In the genomic region with DNA sequence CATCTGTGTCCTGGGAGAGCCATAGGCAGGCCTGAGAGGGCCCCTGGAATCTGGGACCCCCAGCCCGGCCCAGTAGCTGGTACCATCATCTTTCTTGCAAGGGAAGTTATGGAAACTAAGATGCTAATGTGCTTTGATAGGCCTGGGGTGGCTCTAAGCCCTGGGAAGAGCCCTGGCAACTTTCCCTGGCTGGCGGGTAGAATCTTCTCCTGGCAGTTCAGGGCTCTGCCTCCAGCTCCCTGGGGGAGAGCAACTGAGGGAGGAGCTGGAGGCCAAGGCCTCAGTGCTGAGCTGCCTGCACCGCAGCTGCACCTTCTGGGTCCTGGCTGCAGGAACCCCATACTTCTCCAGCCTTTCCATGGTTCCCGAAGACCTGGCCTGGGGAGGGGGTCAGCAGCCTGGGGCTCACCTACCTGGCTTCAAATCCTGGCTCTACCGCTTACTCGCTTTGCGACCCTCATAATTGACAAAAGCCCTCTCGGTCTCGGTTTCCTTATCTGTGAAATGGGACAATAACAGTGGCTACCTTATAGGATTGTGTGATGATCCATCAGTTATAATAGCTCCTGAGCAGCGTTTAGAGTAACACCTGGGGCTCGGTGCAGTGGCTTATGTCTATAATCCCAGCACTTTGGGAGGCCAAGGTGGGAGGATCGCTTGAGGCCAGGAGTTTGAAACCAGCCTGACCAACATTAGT, we compare ENCODE assay signal across 12 cellular contexts.
DNase-seq lines count a peak whose midpoint lies in the region; ATAC-seq, FAIRE-seq and TF ChIP-seq lines count a peak whose summit lies in the region.
"Had no signal": no experiment of that assay in that cellular context is flagged by ENCODE, and none has a peak within 500 bp of the region (broad histone marks: within the 10 kb centered on the region; RNA-seq: fewer than 3 reads in every experiment).

No MANE protein-coding gene starts in this region.

- peaks cover 31% of the 10 kb centered on the region; the same call in 1 of the 2 replicates for H4K20me1 ChIP-seq in K562 (replicated peaks; ENCODE audit: control insufficient read depth, insufficient read depth, low read length)

- WGBS in K562 (ENCODE audit: insufficient coverage, low coverage, missing lambda C conversion rate) = 89% methylated on average over 12 of the region's 12 CpGs

- peaks cover 46% of the 10 kb centered on the region for H3K36me3 ChIP-seq in CD4-positive, CD25-positive, alpha-beta regulatory T cell (ENCODE audit: control insufficient read depth, insufficient read depth, low read length)
- H3K36me3 ChIP-seq in K562 (ENCODE audit: control insufficient read depth, insufficient read depth, low read length) (0 out of 3 replicates have a peak, but pooled peaks cover 8% of the 10 kb centered on the region), muscle layer of duodenum (ENCODE audit: control insufficient read depth in 1 of 2, insufficient read depth in 2 of 2, low read length in 2 of 2) (no peaks in the 10 kb centered on the region)

- H3K27me3 ChIP-seq in CD4-positive, CD25-positive, alpha-beta regulatory T cell (ENCODE audit: control insufficient read depth, insufficient read depth, low read length) = no peaks in the 10 kb centered on the region
- H3K27me3 ChIP-seq in K562 (ENCODE audit: control insufficient read depth in 2 of 2, insufficient read depth in 2 of 2, low read length in 2 of 2) (no peaks in the 10 kb centered on the region), muscle layer of duodenum (ENCODE audit: low read depth, low read length) (no peaks in the 10 kb centered on the region)

- H3K4me1 ChIP-seq in CD4-positive, CD25-positive, alpha-beta regulatory T cell (ENCODE audit: control insufficient read depth, insufficient read depth, low read length, poor library complexity, severe bottlenecking) = peaks cover 100% of the 10 kb centered on the region
- peaks cover 31 to 46% of the 10 kb centered on the region in 2 experiments for H3K4me1 ChIP-seq in K562 (replicated peaks in 1 of 2; ENCODE audit: control insufficient read depth in 2 of 2, insufficient read depth in 2 of 2, low read length in 2 of 2)
- peaks cover 51 to 83% of the 10 kb centered on the region in 2 donors for H3K4me1 ChIP-seq in muscle layer of duodenum (ENCODE audit: control insufficient read depth in 1 of 2, insufficient read depth in 2 of 2, low read length in 2 of 2)

- peak overlapping the region; percentile 74 for H3K4me3 ChIP-seq in CD4-positive, CD25-positive, alpha-beta regulatory T cell (ENCODE audit: low read depth, low read length)
- H3K4me3 ChIP-seq in K562 = no peak overlapping the region
- no peak overlapping the region for H3K4me3 ChIP-seq in muscle layer of duodenum (ENCODE audit: low read depth in 1 of 2, low read length in 2 of 2)

- FAIRE-seq in K562 (lab: Jason Lieb, UNC) = no peak

- no peak for TF ChIP-seq POLR2A in K562 (conservative IDR thresholded peaks at IDR 0.05)

- peaks cover 0 to 5% (median 0%) of the 10 kb centered on the region in 7 donors for H3K9me3 Mint-ChIP-seq in CD4-positive, CD25-positive, alpha-beta regulatory T cell
- H3K9me3 Mint-ChIP-seq in IgD-negative memory B cell = no peaks in the 10 kb centered on the region

- peak overlapping the region; percentile 76 to 84 (median 81) for H3K4me3 Mint-ChIP-seq in CD4-positive, CD25-positive, alpha-beta regulatory T cell
- peak overlapping the region in 3 of 4 donors; percentile 72 to 90 (median 87) for H3K4me3 Mint-ChIP-seq in IgD-negative memory B cell

- no peaks in the 10 kb centered on the region for H3K9me3 ChIP-seq in CD4-positive, CD25-positive, alpha-beta regulatory T cell (ENCODE audit: control insufficient read depth in 2 of 2, low read length in 2 of 2)
- no peaks in the 10 kb centered on the region for H3K9me3 ChIP-seq in K562 (replicated peaks; ENCODE audit: control insufficient read depth, insufficient read depth, low read depth, low read length)
- no peaks in the 10 kb centered on the region for H3K9me3 ChIP-seq in muscle layer of duodenum (ENCODE audit: control insufficient read depth in 1 of 2, low read length in 2 of 2)

- peaks cover 29 to 99% (median 74%) of the 10 kb centered on the region in 4 donors for H3K4me1 Mint-ChIP-seq in CD4-positive, CD25-positive, alpha-beta regulatory T cell
- H3K4me1 Mint-ChIP-seq in IgD-negative memory B cell = peaks cover 56 to 64% (median 58%) of the 10 kb centered on the region in 3 donors

- CTCF ChIA-PET in K562 (lab: Yijun Ruan, JAX; ENCODE audit: low intra/inter-chr PET ratio) = no interaction called here

- H3K9ac ChIP-seq in K562 (ENCODE audit: insufficient read depth in 1 of 2, low read depth in 2 of 2, low read length in 2 of 2) = no peak overlapping the region

- H3K36me3 Mint-ChIP-seq in CD4-positive, CD25-positive, alpha-beta regulatory T cell = peaks cover 39% of the 10 kb centered on the region
- H3K36me3 Mint-ChIP-seq in IgD-negative memory B cell = peaks cover 8% of the 10 kb centered on the region

- POLR2A ChIA-PET in K562 (lab: Yijun Ruan, JAX) = interaction anchor here (0.5 to 0.9 kb wide), 2 partner anchors 136 to 151 kb away, joined by 4 read pairs; no protein-coding TSS in a partner anchor

- TF ChIP-seq EP300 in K562 (IDR thresholded peaks at IDR 0.05; ENCODE audit: low read length) = no peak

- in situ Hi-C loops in K562 (cut with MboI) = no loop called here

- no TSS peak for BruUV-seq in K562 (replicated peaks; lab: Mats Ljungman, UMichigan)

- intact Hi-C loops in K562 (cut with micrococcal nuclease) = no loop called here

- peaks cover 3% of the 10 kb centered on the region for H3K9me1 ChIP-seq in K562 (ENCODE audit: control insufficient read depth, insufficient read depth, low read length)

- no peak for ATAC-seq in CD4-positive, CD25-positive, alpha-beta regulatory T cell (ENCODE audit: low read depth in 2 of 2)
- ATAC-seq in K562 (no peak), esophagus mucosa (no peak), HG03571 (IDR thresholded peaks at IDR 0.05; ENCODE audit: unreplicated experiment) (no peak)
- ATAC-seq: Panc1 had no signal

- peaks cover 69% of the 10 kb centered on the region for H3K79me2 ChIP-seq in K562 (ENCODE audit: control insufficient read depth, insufficient read depth, low read length)

- no peak overlapping the region for H2AFZ ChIP-seq in K562 (ENCODE audit: low read depth, low read length)

- no peaks in the 10 kb centered on the region for H3K27me3 Mint-ChIP-seq in CD4-positive, CD25-positive, alpha-beta regulatory T cell
- no peaks in the 10 kb centered on the region for H3K27me3 Mint-ChIP-seq in IgD-negative memory B cell

- TF ChIP-seq RAD21 in K562 (CRISPR knock-in tag; conservative IDR thresholded peaks at IDR 0.05 in 1 of 2, IDR thresholded peaks at IDR 0.05 in 1 of 2) = no peak

- no peak for TF ChIP-seq CTCF in K562 (IDR thresholded peaks at IDR 0.05 in 2 of 3, conservative IDR thresholded peaks at IDR 0.05 in 1 of 3; ENCODE audit: insufficient read depth in 2 of 3, low read depth in 1 of 3, low read length in 3 of 3)

- no peak for DNase-seq in CD4-positive, CD25-positive, alpha-beta regulatory T cell
- DNase-seq in K562 (ENCODE audit: extremely low read depth in 1 of 4, low spot score in 3 of 4) = no peak
- DNase-seq in UCSD-AML1 (lab: John Stamatoyannopoulos, UW; ENCODE audit: unreplicated experiment) = no peak
- no peak for DNase-seq in activated effector memory CD4-positive, alpha-beta T cell treated with Interleukin-2 at 50 U/mL for 16 hours
- DNase-seq: amniotic stem cell, DMS79 treated with DMSO at 0.1 percent for 48 hours had no signal

- no peak overlapping the region for H3K4me2 ChIP-seq in K562 (ENCODE audit: insufficient read depth, low read length)

- peak overlapping the region; percentile 71 for H3K27ac ChIP-seq in CD4-positive, CD25-positive, alpha-beta regulatory T cell (ENCODE audit: insufficient read depth, low read length, poor library complexity, severe bottlenecking)
- no peak overlapping the region for H3K27ac ChIP-seq in K562 (ENCODE audit: extremely low read depth, low read depth, low read length)
- H3K27ac ChIP-seq in muscle layer of duodenum (ENCODE audit: low read length) = peak overlapping the region; percentile 1
- H3K27ac ChIP-seq: HL-60 had no signal

- peak overlapping the region; percentile 89 to 96 (median 95) for H3K27ac Mint-ChIP-seq in CD4-positive, CD25-positive, alpha-beta regulatory T cell
- H3K27ac Mint-ChIP-seq in IgD-negative memory B cell = peak overlapping the region; percentile 78 to 92 (median 88)

TF ChIP-seq in K562, 482 proteins besides CTCF, POLR2A, EP300 and RAD21 (continues in another document):
- TF ChIP-seq HCFC1 (IDR thresholded peaks at IDR 0.05; ENCODE audit: low read depth, low read length) (no peak), KLF13 (tag; IDR thresholded peaks at IDR 0.05; ENCODE audit: borderline replicate concordance, low read depth) (no peak), ZNF197 (CRISPR knock-in tag; IDR thresholded peaks at IDR 0.05; ENCODE audit: low read depth) (no peak), BCOR (IDR thresholded peaks at IDR 0.05) (0 out of 2 replicates have a peak, but pooled peaks have one; percentile 63), ETS2 (tag; IDR thresholded peaks at IDR 0.05; ENCODE audit: borderline replicate concordance, poor library complexity, severe bottlenecking) (no peak), CSDE1 (IDR thresholded peaks at IDR 0.05) (no peak), ZNF551 (CRISPR knock-in tag; IDR thresholded peaks at IDR 0.05) (no peak), FOXJ3 (CRISPR knock-in tag; IDR thresholded peaks at IDR 0.05) (no peak), SPI1 (IDR thresholded peaks at IDR 0.05; ENCODE audit: borderline replicate concordance, low read depth, low read length) (no peak), ADNP (tag; IDR thresholded peaks at IDR 0.05) (peak; percentile 65; the same call in 1 of the 2 replicates), TCF7L2 (IDR thresholded peaks at IDR 0.05; ENCODE audit: low read depth, low read length) (no peak), NCOA2 (IDR thresholded peaks at IDR 0.05; ENCODE audit: partially characterized antibody in 2 of 2) (no peak)
